In genomic region chr1:26399034-26399433, GRCh38 we compare ENCODE assay signal across 37 cellular contexts. TPM values are rescaled to one million over a fixed set of nuclear protein-coding genes. Genes with fewer than 3 reads are reported as not detected.
"Had no signal": no experiment of that assay in that cellular context is flagged by ENCODE, and none has a peak within 500 bp of the region (broad histone marks: within the 10 kb centered on the region; RNA-seq: fewer than 3 reads in every experiment).

No MANE protein-coding gene starts in this region.

- H3K4me1 ChIP-seq: left lung, lower lobe of right lung, right atrium auricular region, right lobe of liver, suprapubic skin, tibial nerve, uterus had no signal

- H3K36me3 ChIP-seq: left lung, lower lobe of right lung, neural progenitor cell, neutrophil, ovary, right atrium auricular region, right lobe of liver, suprapubic skin, tibial nerve, uterus had no signal

- H3K27me3 Mint-ChIP-seq: progenitor cell of endocrine pancreas had no signal

- H3K4me3 Mint-ChIP-seq: immature natural killer cell; mesothelial cell of epicardium; naive B cell; natural killer cell; nephron progenitor cell; neural progenitor cell; stimulated activated memory B cell treated with anti-CD40 and anti-IgM and Interleukin-4, amounts not matched to agents 10 μg/mL and 1 μg/mL and 100 μg/mL, for 72 hours; type B pancreatic cell had no signal

- ATAC-seq: left colon; left lung; lower lobe of right lung; natural killer cell; right lobe of liver; stimulated activated memory B cell treated with anti-CD40 and anti-IgM and Interleukin-4, amounts not matched to agents 10 μg/mL and 1 μg/mL and 100 μg/mL, for 72 hours had no signal

- H3K4me1 Mint-ChIP-seq: natural killer cell; stimulated activated memory B cell treated with anti-CD40 and anti-IgM and Interleukin-4, amounts not matched to agents 10 μg/mL and 1 μg/mL and 100 μg/mL, for 72 hours had no signal

- H3K4me3 ChIP-seq: left lung, lower lobe of right lung, neural progenitor cell, ovary, right atrium auricular region, right lobe of liver, smooth muscle cell, suprapubic skin, tibial nerve, uterus had no signal

- H3K36me3 Mint-ChIP-seq: immature natural killer cell; mesothelial cell of epicardium; naive B cell; natural killer cell; neural progenitor cell; stimulated activated memory B cell treated with anti-CD40 and anti-IgM and Interleukin-4, amounts not matched to agents 10 μg/mL and 1 μg/mL and 100 μg/mL, for 72 hours; type B pancreatic cell had no signal

- H3K27me3 ChIP-seq: neural progenitor cell, ovary, right atrium auricular region, right lobe of liver, uterus had no signal

- H3K27ac Mint-ChIP-seq: immature natural killer cell; mesothelial cell of epicardium; naive B cell; natural killer cell; nephron progenitor cell; neural progenitor cell; progenitor cell of endocrine pancreas; stimulated activated memory B cell treated with anti-CD40 and anti-IgM and Interleukin-4, amounts not matched to agents 10 μg/mL and 1 μg/mL and 100 μg/mL, for 72 hours; type B pancreatic cell had no signal

- DNase-seq: hypothalamus; immature natural killer cell; kidney; left colon; left lung; lower lobe of right lung; mammary epithelial cell; mesenchymal stem cell; naive B cell; natural killer cell; nephron progenitor cell; occipital lobe; ovary; right lobe of liver; stimulated activated CD4-positive, alpha-beta T cell treated with anti-CD3 and anti-CD28 coated beads, Interleukin-1b, Interleukin-23, amount 100 ng/mL, for 48 hours; stimulated activated CD4-positive, alpha-beta T cell treated with anti-CD3 and anti-CD28 coated beads, Interleukin-2, amount 100 ng/mL, for 48 hours; stimulated activated CD4-positive, alpha-beta T cell treated with anti-CD3 and anti-CD28 coated beads, Interleukin-4, amount 100 ng/mL, for 4 hours; stimulated activated CD8-positive, alpha-beta memory T cell treated with anti-CD3 and anti-CD28 coated beads, Interleukin-4, amount 100 ng/mL, for 48 hours; stimulated activated naive CD4-positive, alpha-beta T cell treated with Interleukin-2 at 50 U/mL for 16 hours; uterus had no signal

- H2AFZ ChIP-seq: neural progenitor cell had no signal

- H3K9me3 Mint-ChIP-seq: mesothelial cell of epicardium; natural killer cell; nephron progenitor cell; stimulated activated memory B cell treated with anti-CD40 and anti-IgM and Interleukin-4, amounts not matched to agents 10 μg/mL and 1 μg/mL and 100 μg/mL, for 72 hours; type B pancreatic cell had no signal

- H3K4me2 ChIP-seq: neural progenitor cell, smooth muscle cell had no signal

- H3K27ac ChIP-seq: left lung, lower lobe of right lung, neural progenitor cell, neutrophil, ovary, right atrium auricular region, right lobe of liver, suprapubic skin, tibial nerve, uterus had no signal

RNA-seq across cellular contexts. Expression of gene LIN28A, which starts 11.6 kb away (rescaled TPM):
- total RNA-seq: kidney, left colon, left lung, liver, lower lobe of right lung, mammary epithelial cell, mononuclear cell, natural killer cell, occipital lobe, pulmonary artery endothelial cell, renal cortical epithelial cell, right atrium auricular region, skeletal muscle tissue, smooth muscle cell, subcutaneous adipose tissue, suprapubic skin, tibial nerve, ureter had no signal
- polyA plus RNA-seq: immature natural killer cell, liver, ovary had no signal

RNA-seq across cellular contexts. Expression of gene ZNF683, which starts 26.5 kb away (rescaled TPM):
- total RNA-seq: left colon, mammary epithelial cell, mesothelial cell of epicardium, occipital lobe, progenitor cell of endocrine pancreas, pulmonary artery endothelial cell, renal cortical epithelial cell, right atrium auricular region, skeletal muscle tissue, smooth muscle cell, subcutaneous adipose tissue, suprapubic skin, tibial nerve, uterus had no signal
- polyA plus RNA-seq: mammary epithelial cell, smooth muscle cell had no signal

RNA-seq across cellular contexts. Expression of gene CRYBG2, which starts 45.1 kb away (rescaled TPM):
- total RNA-seq: pulmonary artery endothelial cell, right atrium auricular region, skeletal muscle tissue, subcutaneous adipose tissue had no signal
